1 cellular context compared by ENCODE assay signal in genomic region chr3:101561630-101562328, GRCh38.
TF ChIP-seq lines count a peak whose summit lies in the region.

Gene TRMT10C, plus strand, starts transcription at chr3:101561868. Its CDS starts 2,914 bp downstream, at chr3:101564782.

TF ChIP-seq in K562, 482 proteins besides CTCF, POLR2A, EP300 and RAD21 (continued from another document and continues in another):
- no peak for TF ChIP-seq ZNF592 (IDR thresholded peaks at IDR 0.05)
- no peak for TF ChIP-seq RNF2 (IDR thresholded peaks at IDR 0.05)
- no peak for TF ChIP-seq YBX1 (IDR thresholded peaks at IDR 0.05)
- TF ChIP-seq PATZ1 (CRISPR knock-in tag; IDR thresholded peaks at IDR 0.05; ENCODE audit: borderline replicate concordance): no peak
- no peak for TF ChIP-seq ZNF551 (CRISPR knock-in tag; IDR thresholded peaks at IDR 0.05)
- TF ChIP-seq ZNF282 (CRISPR knock-in tag; IDR thresholded peaks at IDR 0.05): no peak
- TF ChIP-seq SNAPC5 (CRISPR knock-in tag; IDR thresholded peaks at IDR 0.05): no peak
- no peak for TF ChIP-seq ZHX1 (conservative IDR thresholded peaks at IDR 0.05; ENCODE audit: low read length)
- TF ChIP-seq NFATC3 (IDR thresholded peaks at IDR 0.05): no peak
- no peak for TF ChIP-seq ZKSCAN1 (IDR thresholded peaks at IDR 0.05; ENCODE audit: low read depth, low read length)
- TF ChIP-seq GABPB2 (CRISPR knock-in tag; conservative IDR thresholded peaks at IDR 0.05): no peak
- TF ChIP-seq HES1 (IDR thresholded peaks at IDR 0.05; ENCODE audit: low read depth): no peak
- no peak for TF ChIP-seq NFE2L1 (tag; IDR thresholded peaks at IDR 0.05; ENCODE audit: borderline replicate concordance, low read depth)
- TF ChIP-seq BCLAF1 (IDR thresholded peaks at IDR 0.05; ENCODE audit: borderline replicate concordance in 1 of 2, control insufficient read depth in 1 of 2, low read depth in 2 of 2, low read length in 1 of 2): no peak
- peak; percentile 81 for TF ChIP-seq HNRNPLL (IDR thresholded peaks at IDR 0.05; ENCODE audit: low read depth, low read length, poor library complexity, severe bottlenecking)
- TF ChIP-seq ZNF639 (CRISPR knock-in tag; conservative IDR thresholded peaks at IDR 0.05 in 1 of 2, IDR thresholded peaks at IDR 0.05 in 1 of 2): peak in 1 of 2 experiments; percentile 52; a peak in 1 of 4 replicates
- TF ChIP-seq MLLT1 (IDR thresholded peaks at IDR 0.05): peak in 1 of 2 experiments; percentile 52; a peak in 2 of 4 replicates
- TF ChIP-seq ZNF586 (CRISPR knock-in tag; conservative IDR thresholded peaks at IDR 0.05): no peak
- no peak for TF ChIP-seq FOS (IDR thresholded peaks at IDR 0.05; ENCODE audit: extremely low read depth, insufficient read length)
- no peak for TF ChIP-seq RFX5 (IDR thresholded peaks at IDR 0.05; ENCODE audit: low read depth, low read length)
- peak; percentile 56 for TF ChIP-seq CHD1 (IDR thresholded peaks at IDR 0.05; ENCODE audit: low read length)
- no peak for TF ChIP-seq GATA2 (CRISPR knock-in tag; IDR thresholded peaks at IDR 0.05)
- TF ChIP-seq ZKSCAN8 (CRISPR knock-in tag; IDR thresholded peaks at IDR 0.05): no peak
- no peak for TF ChIP-seq LCOR (CRISPR knock-in tag; IDR thresholded peaks at IDR 0.05)
- no peak for TF ChIP-seq USF2 (CRISPR knock-in tag; IDR thresholded peaks at IDR 0.05)
- TF ChIP-seq CCAR2 (IDR thresholded peaks at IDR 0.05; ENCODE audit: low read depth, low read length): no peak
- no peak for TF ChIP-seq CHD2 (IDR thresholded peaks at IDR 0.05; ENCODE audit: low read depth, low read length)
- no peak for TF ChIP-seq DMBX1 (CRISPR knock-in tag; IDR thresholded peaks at IDR 0.05; ENCODE audit: borderline replicate concordance)
- TF ChIP-seq SOX6 (IDR thresholded peaks at IDR 0.05): peak; percentile 59
- TF ChIP-seq TEAD4 (IDR thresholded peaks at IDR 0.05; ENCODE audit: low read length): no peak
- no peak for TF ChIP-seq TEAD4 (CRISPR knock-in tag; IDR thresholded peaks at IDR 0.05; ENCODE audit: borderline replicate concordance)
- no peak for TF ChIP-seq MBD1 (CRISPR knock-in tag; IDR thresholded peaks at IDR 0.05)
- no peak for TF ChIP-seq THAP7 (CRISPR knock-in tag; IDR thresholded peaks at IDR 0.05)
- no peak for TF ChIP-seq NFYB (IDR thresholded peaks at IDR 0.05; ENCODE audit: extremely low read depth, insufficient read length)
- TF ChIP-seq CREBBP (IDR thresholded peaks at IDR 0.05; ENCODE audit: low read depth, low read length): no peak
- no peak for TF ChIP-seq ZNF695 (CRISPR knock-in tag; IDR thresholded peaks at IDR 0.05)
- no peak for TF ChIP-seq ZBTB8A (IDR thresholded peaks at IDR 0.05; ENCODE audit: partially characterized antibody)
- TF ChIP-seq BACH1 (tag; IDR thresholded peaks at IDR 0.05): no peak
- peak; percentile 45; the same call in 1 of the 2 replicates for TF ChIP-seq FOXK1 (CRISPR knock-in tag; IDR thresholded peaks at IDR 0.05; ENCODE audit: borderline replicate concordance)
- no peak for TF ChIP-seq BRF1 (IDR thresholded peaks at IDR 0.05; ENCODE audit: borderline replicate concordance, extremely low read depth, insufficient read length)
- TF ChIP-seq SNIP1 (IDR thresholded peaks at IDR 0.05; ENCODE audit: low read depth): no peak
- no peak for TF ChIP-seq FOSL1 (tag; conservative IDR thresholded peaks at IDR 0.05)
- TF ChIP-seq HNRNPL (IDR thresholded peaks at IDR 0.05; ENCODE audit: low read depth, low read length): no peak
- TF ChIP-seq DDX20 (tag; IDR thresholded peaks at IDR 0.05; ENCODE audit: low read depth): no peak
- no peak for TF ChIP-seq ZNF589 (CRISPR knock-in tag; IDR thresholded peaks at IDR 0.05; ENCODE audit: low read depth)
